Comparison of ENCODE assay signal across 9 cellular contexts in the genomic region with DNA sequence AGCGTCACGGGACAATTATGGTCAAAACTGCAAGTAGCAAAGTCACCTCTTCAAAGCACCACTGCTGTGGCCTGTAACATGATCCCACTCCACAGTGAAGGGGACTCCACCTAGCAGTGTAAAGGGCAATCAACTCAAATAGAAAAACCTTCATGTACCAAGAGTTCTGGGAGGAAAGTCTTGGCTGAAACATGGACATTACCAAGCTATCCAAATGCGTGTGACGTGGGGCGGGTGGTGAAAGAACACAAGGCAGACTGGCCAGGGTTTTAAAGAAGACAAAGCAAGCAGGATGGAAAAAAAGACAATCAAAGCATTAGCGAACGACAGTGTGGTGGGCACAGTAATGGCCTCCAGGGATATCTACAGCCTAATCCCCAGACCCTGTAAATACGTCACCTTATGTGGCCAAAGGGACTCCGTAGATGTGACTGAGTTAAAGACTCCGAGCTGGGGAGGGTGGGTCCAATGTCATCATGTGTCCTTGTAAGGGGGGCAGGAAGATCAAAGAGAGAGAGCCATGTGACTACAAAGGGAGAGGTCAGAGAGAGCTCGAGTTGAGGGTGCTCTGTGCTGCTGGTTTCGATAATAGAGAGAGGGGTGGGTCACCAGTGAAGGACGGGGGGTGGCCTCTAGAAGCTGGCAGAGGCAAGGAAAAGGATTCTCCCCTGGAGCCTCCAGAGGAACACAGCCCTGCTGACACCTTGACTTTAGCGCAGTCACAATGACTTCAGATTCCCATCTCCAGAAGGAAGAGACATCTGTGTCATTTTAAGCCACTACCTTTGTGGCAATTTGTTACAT. TPM values are rescaled to one million over a fixed set of nuclear protein-coding genes. Genes with fewer than 3 reads are reported as not detected.
DNase-seq lines count a peak whose midpoint lies in the region; TF ChIP-seq lines count a peak whose summit lies in the region.
"Had no signal": no experiment of that assay in that cellular context is flagged by ENCODE, and none has a peak within 500 bp of the region (broad histone marks: within the 10 kb centered on the region; RNA-seq: fewer than 3 reads in every experiment).

No MANE protein-coding gene starts in this region.

- H3K36me3 Mint-ChIP-seq in activated naive CD8-positive, alpha-beta T cell, result peaks cover 4% of the 10 kb centered on the region
- peaks cover 4% of the 10 kb centered on the region for H3K36me3 Mint-ChIP-seq in neural crest cell (ENCODE audit: low read depth)

- no peak for TF ChIP-seq EP300 in ovary (IDR thresholded peaks at IDR 0.05)

- no peak overlapping the region for H3K27ac ChIP-seq in ovary

- no peaks in the 10 kb centered on the region for H3K9me3 ChIP-seq in ovary

- H3K36me3 ChIP-seq in ovary, result no peaks in the 10 kb centered on the region

- 69 to 72% (median 69%) methylated on average over 14 of the region's 14 CpGs for WGBS in ovary, 3 donors

- H3K4me3 Mint-ChIP-seq in activated naive CD8-positive, alpha-beta T cell, result peak overlapping the region; percentile 62
- peak overlapping the region; percentile 63 for H3K4me3 Mint-ChIP-seq in neural crest cell

- TF ChIP-seq POLR2A in ovary (IDR thresholded peaks at IDR 0.05), result no peak

- peak; percentile 40 for DNase-seq in stimulated activated CD4-positive, alpha-beta T cell treated with anti-CD3 and anti-CD28 coated beads, Interleukin-1b, Interleukin-23, amount 100 ng/mL, for 48 hours
- DNase-seq in stimulated activated CD4-positive, alpha-beta T cell treated with anti-CD3 and anti-CD28 coated beads, Interleukin-4, amount 100 ng/mL, for 24 hours, result no peak
- DNase-seq in LHCN-M2 (ENCODE audit: low read depth) (peak; percentile 13), neural crest cell (ENCODE audit: low read depth, low spot score) (no peak), NCI-H187 treated with DMSO at 0.1 percent for 48 hours (lab: John Stamatoyannopoulos, UW) (no peak), ureter (ENCODE audit: low spot score) (no peak), ovary (no peak)

- no peak overlapping the region for H3K4me3 ChIP-seq in ovary

- H3K27ac Mint-ChIP-seq in activated naive CD8-positive, alpha-beta T cell, result peak overlapping the region; percentile 35
- H3K27ac Mint-ChIP-seq in neural crest cell (ENCODE audit: unreplicated experiment), result peak overlapping the region; percentile 76

- no peaks in the 10 kb centered on the region for H3K27me3 ChIP-seq in ovary

- no peaks in the 10 kb centered on the region for H3K27me3 Mint-ChIP-seq in activated naive CD8-positive, alpha-beta T cell
- H3K27me3 Mint-ChIP-seq in neural crest cell (ENCODE audit: low read depth), result no peaks in the 10 kb centered on the region

- TF ChIP-seq CTCF in neural crest cell (conservative IDR thresholded peaks at IDR 0.05) (no peak), ovary (IDR thresholded peaks at IDR 0.05) (no peak)

- H3K4me1 ChIP-seq in ovary (ENCODE audit: insufficient read depth), result peaks cover 5% of the 10 kb centered on the region

- intact Hi-C loops in ovary (cut with DNase I), result no loop called here

- H3K4me1 Mint-ChIP-seq in activated naive CD8-positive, alpha-beta T cell (ENCODE audit: low read depth), result peaks cover 43% of the 10 kb centered on the region
- peaks cover 61% of the 10 kb centered on the region for H3K4me1 Mint-ChIP-seq in neural crest cell

- H3K9me3 Mint-ChIP-seq in activated naive CD8-positive, alpha-beta T cell (ENCODE audit: low read depth), result no peaks in the 10 kb centered on the region
- no peaks in the 10 kb centered on the region for H3K9me3 Mint-ChIP-seq in neural crest cell

RNA-seq across cellular contexts. Expression of a gene that starts 6.0 kb away (rescaled TPM):
- total RNA-seq in LHCN-M2 (2014; rRNA removed) (34.4 and 36.3 TPM in 2 replicates), neural crest cell (68.2 TPM in 2 replicates), ureter (18.3 TPM), ovary (10 to 100 TPM; 17.5 to 34.1 (median 27.2) TPM)
- 13.2 TPM for polyA plus RNA-seq in LHCN-M2 (2012)
- polyA plus RNA-seq in ovary, result 10 to 100 TPM; 17.6 to 28.2 TPM

RNA-seq across cellular contexts. Expression of a gene that starts 6.1 kb away (rescaled TPM):
- total RNA-seq in LHCN-M2 (2014; rRNA removed) (0.06 TPM in 1 of 2 replicates, not detected in the other), neural crest cell (0.20 and 0.35 TPM in 2 replicates), ureter (1.7 TPM), ovary (10 to 100 TPM in 1 of 7 donors, 1 to 10 TPM in 4, under 1 TPM in 2; 0.33 to 42.6 (median 3.6) TPM)
- polyA plus RNA-seq in LHCN-M2 (2012), result 0.10 TPM
- polyA plus RNA-seq in ovary, result 1 to 10 TPM in 1 of 2 donors, under 1 TPM in 1; 0.95 to 1.1 TPM

RNA-seq across cellular contexts. Expression of a gene that starts 22.3 kb away (rescaled TPM):
- 47.1 and 48.8 TPM in 2 replicates for total RNA-seq in LHCN-M2 (2014; rRNA removed)
- 33.0 TPM for polyA plus RNA-seq in LHCN-M2 (2012)
- total RNA-seq in neural crest cell, result 53.8 and 59.0 TPM in 2 replicates
- 103 TPM for total RNA-seq in ureter
- total RNA-seq in ovary, result 10 to 100 TPM; 78.8 to 99.2 (median 90.3) TPM
- 100 to 1,000 TPM in 1 of 2 donors, 10 to 100 TPM in 1; 73.8 to 122 TPM for polyA plus RNA-seq in ovary

RNA-seq across cellular contexts. Expression of a gene that starts 47.8 kb away (rescaled TPM):
- 26.1 and 30.1 TPM in 2 replicates for total RNA-seq in LHCN-M2 (2014; rRNA removed)
- 8.9 TPM for polyA plus RNA-seq in LHCN-M2 (2012)
- total RNA-seq in neural crest cell, result 76.0 and 86.4 TPM in 2 replicates
- total RNA-seq in ureter, result 66.4 TPM
- 10 to 100 TPM; 39.7 to 89.0 (median 58.4) TPM for total RNA-seq in ovary
- 10 to 100 TPM; 14.1 to 63.8 TPM for polyA plus RNA-seq in ovary

RNA-seq across cellular contexts. Expression of a gene that starts 51.9 kb away (rescaled TPM):
- total RNA-seq in LHCN-M2 (2014; rRNA removed), result not detected in 2 replicates
- polyA plus RNA-seq in LHCN-M2 (2012), result not detected
- not detected in 2 replicates for total RNA-seq in neural crest cell
- 0.42 TPM for total RNA-seq in ureter
- total RNA-seq in ovary, result under 1 TPM in 2 of 7 donors, not detected in 5; 0.71 to 0.97 TPM
- 1 to 10 TPM in 1 of 2 donors, under 1 TPM in 1; 0.12 to 2.0 TPM for polyA plus RNA-seq in ovary
- total RNA-seq: pulmonary artery endothelial cell had no signal

Comparison
In these comparisons a context has a peak if more than half of its experiments do, and no peak if none do; other contexts are left out.
1. DNase-seq: peak in stimulated activated CD4-positive, alpha-beta T cell treated with anti-CD3 and anti-CD28 coated beads, Interleukin-1b, Interleukin-23, amount 100 ng/mL, for 48 hours (single experiment) and LHCN-M2 (single experiment); none in stimulated activated CD4-positive, alpha-beta T cell treated with anti-CD3 and anti-CD28 coated beads, Interleukin-4, amount 100 ng/mL, for 24 hours (single experiment), neural crest cell (single experiment), NCI-H187 treated with DMSO at 0.1 percent for 48 hours (single experiment), ureter (single experiment) and ovary (0 of 5).